In the genomic region with DNA sequence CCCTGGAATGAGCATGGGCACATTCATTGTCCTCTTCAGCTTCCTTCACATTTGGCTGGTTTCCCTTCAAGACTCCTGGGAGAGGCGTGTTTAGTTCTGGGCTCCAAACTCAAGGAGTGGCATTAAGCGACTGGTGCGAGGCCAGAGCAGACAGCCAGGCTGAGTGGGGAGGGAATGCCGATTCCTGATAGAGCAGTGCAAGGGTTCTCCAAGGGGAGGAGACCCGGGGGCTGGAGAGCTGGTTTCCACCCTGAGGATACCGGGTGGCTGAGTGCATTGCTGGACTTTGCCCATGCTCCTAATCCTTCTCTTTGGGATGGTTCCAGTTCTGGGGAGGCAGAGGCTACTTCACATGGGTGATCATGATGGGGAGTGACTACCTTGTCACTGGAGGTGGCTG, we compare ENCODE assay signal across 17 cellular contexts.
"Had no signal": no experiment of that assay in that cellular context is flagged by ENCODE, and none has a peak within 500 bp of the region (broad histone marks: within the 10 kb centered on the region; RNA-seq: fewer than 3 reads in every experiment).

No MANE protein-coding gene starts in this region.

- DNase-seq: activated CD4-positive, alpha-beta T cell treated with anti-CD3 and anti-CD28 coated beads, Interleukin-2, amount 50 U/mL, for 4 hours; activated naive CD4-positive, alpha-beta T cell; activated naive CD8-positive, alpha-beta T cell treated with anti-CD3 and anti-CD28 coated beads for 36 hours; activated T-cell treated with anti-CD3 and anti-CD28 coated beads for 4 hours; amniotic stem cell; dorsolateral prefrontal cortex; foreskin keratinocyte; heart left ventricle; kidney; stimulated activated CD4-positive, alpha-beta T cell treated with anti-CD3 and anti-CD28 coated beads, Interleukin-12 subunit alpha, Interleukin-12 subunit beta, amount 100 ng/mL, for 4 hours; stimulated activated CD4-positive, alpha-beta T cell treated with anti-CD3 and anti-CD28 coated beads, Interleukin-1b, Interleukin-23, amount 100 ng/mL, for 48 hours; stimulated activated naive CD4-positive, alpha-beta T cell treated with Interleukin-2 at 50 U/mL for 16 hours; transverse colon had no signal

- H3K4me1 ChIP-seq: foreskin keratinocyte had no signal

- H3K9me3 Mint-ChIP-seq: activated naive CD8-positive, alpha-beta T cell treated with anti-CD3 and anti-CD28 coated beads for 36 hours had no signal

- H3K27ac ChIP-seq: epithelial cell of prostate, foreskin keratinocyte, heart left ventricle, parathyroid adenoma, transverse colon had no signal

- H3K4me3 Mint-ChIP-seq: activated naive CD8-positive, alpha-beta T cell treated with anti-CD3 and anti-CD28 coated beads for 36 hours had no signal

- H3K9me3 ChIP-seq: heart left ventricle, transverse colon had no signal

- ATAC-seq: foreskin keratinocyte, left lobe of liver had no signal

- H3K27me3 ChIP-seq: transverse colon had no signal

- H3K36me3 Mint-ChIP-seq: activated naive CD8-positive, alpha-beta T cell treated with anti-CD3 and anti-CD28 coated beads for 36 hours had no signal

- H3K4me3 ChIP-seq: heart left ventricle, lung, transverse colon had no signal

- H3K27ac Mint-ChIP-seq: activated naive CD8-positive, alpha-beta T cell treated with anti-CD3 and anti-CD28 coated beads for 36 hours had no signal

- H3K36me3 ChIP-seq: heart left ventricle, transverse colon had no signal
